ENCODE assay signal across 23 cellular contexts in the genomic region with DNA sequence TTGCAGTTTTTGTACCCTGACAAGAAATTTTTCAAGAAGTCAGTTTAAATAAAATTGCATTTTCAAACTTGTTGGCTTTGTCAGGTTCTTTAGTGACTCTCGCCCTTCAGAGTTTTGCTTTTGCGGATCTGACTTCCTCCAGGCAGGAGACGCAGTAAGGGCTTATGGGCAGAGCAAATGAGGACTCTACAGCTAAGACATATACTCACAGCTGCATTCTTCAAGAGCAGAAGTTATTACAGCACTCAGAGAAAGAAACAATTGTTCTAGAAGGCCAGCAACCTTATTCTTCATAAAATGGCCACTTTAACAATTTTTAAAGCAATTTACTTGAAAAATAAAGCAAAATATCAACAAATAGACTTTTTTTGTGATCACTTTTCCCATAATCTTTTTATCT.
"Had no signal": no experiment of that assay in that cellular context is flagged by ENCODE, and none has a peak within 500 bp of the region (broad histone marks: within the 10 kb centered on the region; RNA-seq: fewer than 3 reads in every experiment).

No MANE protein-coding gene starts in this region.

- ATAC-seq: effector memory CD8-positive, alpha-beta T cell; esophagus mucosa; gastrocnemius medialis; heart right ventricle; left cardiac atrium; left lung; left ventricle myocardium superior; lower lobe of right lung had no signal

- H3K4me1 ChIP-seq: colonic mucosa, esophagus squamous epithelium, gastrocnemius medialis, heart right ventricle, left lung, lower lobe of right lung had no signal

- H3K9me3 Mint-ChIP-seq: dendritic cell treated with granulocyte-macrophage colony-stimulating factor and Interleukin-4, amounts not matched to agents 40 ng/mL and 50 ng/mL, for 4 days; endodermal cell had no signal

- H3K4me3 Mint-ChIP-seq: dendritic cell treated with granulocyte-macrophage colony-stimulating factor and Interleukin-4, amounts not matched to agents 40 ng/mL and 50 ng/mL, for 4 days; effector memory CD8-positive, alpha-beta T cell; endodermal cell had no signal

- H3K27ac Mint-ChIP-seq: dendritic cell treated with granulocyte-macrophage colony-stimulating factor and Interleukin-4, amounts not matched to agents 40 ng/mL and 50 ng/mL, for 4 days; effector memory CD8-positive, alpha-beta T cell; endodermal cell had no signal

- DNase-seq: colonic mucosa; cortex of kidney; effector CD8-positive, alpha-beta T cell; effector memory CD8-positive, alpha-beta T cell; endodermal cell; erythroblast; esophagus squamous epithelium; foreskin fibroblast; foreskin melanocyte; gastrocnemius medialis; glutamatergic neuron; head of caudate nucleus; heart right ventricle; hippocampal formation; left cardiac atrium; left lung; left ventricle myocardium superior; lower lobe of right lung; mesenchymal stem cell; midbrain had no signal

- H3K9me3 ChIP-seq: colonic mucosa, esophagus squamous epithelium, gastrocnemius medialis, heart right ventricle, left lung, lower lobe of right lung had no signal

- H3K27me3 Mint-ChIP-seq: dendritic cell treated with granulocyte-macrophage colony-stimulating factor and Interleukin-4, amounts not matched to agents 40 ng/mL and 50 ng/mL, for 4 days; effector memory CD8-positive, alpha-beta T cell had no signal

- H3K27ac ChIP-seq: colonic mucosa, epithelial cell of prostate, esophagus squamous epithelium, gastrocnemius medialis, heart right ventricle, left lung, lower lobe of right lung had no signal

- H3K4me1 Mint-ChIP-seq: endodermal cell had no signal

- H3K27me3 ChIP-seq: colonic mucosa, gastrocnemius medialis, heart right ventricle, left lung had no signal

- H3K4me3 ChIP-seq: colonic mucosa, esophagus squamous epithelium, gastrocnemius medialis, heart right ventricle, left lung, lower lobe of right lung had no signal

- H3K36me3 ChIP-seq: colonic mucosa, esophagus squamous epithelium, gastrocnemius medialis, heart right ventricle, left lung, lower lobe of right lung had no signal
